13 cellular contexts compared by ENCODE assay signal in the genomic region with DNA sequence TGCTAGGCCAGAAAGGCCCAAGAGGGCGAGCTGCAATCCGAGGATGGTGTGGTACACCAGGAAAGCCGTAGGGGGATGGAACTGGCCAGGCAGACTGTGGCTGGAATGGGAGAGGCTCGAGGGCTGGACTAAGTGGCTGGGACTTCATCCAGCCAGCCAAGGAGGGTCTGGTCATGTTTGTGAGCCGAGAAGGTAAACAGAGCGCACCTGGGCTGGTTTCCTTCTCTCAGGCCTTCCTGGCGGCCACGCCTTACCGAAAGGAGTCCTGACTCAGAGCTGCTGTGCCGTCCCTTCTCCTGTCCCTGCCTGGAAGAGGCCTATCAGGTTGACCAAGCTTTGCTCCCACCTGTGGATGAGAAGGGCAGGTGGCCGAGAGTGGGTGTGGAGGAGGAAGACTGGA.
DNase-seq lines count a peak whose midpoint lies in the region; ATAC-seq and TF ChIP-seq lines count a peak whose summit lies in the region.
"Had no signal": no experiment of that assay in that cellular context is flagged by ENCODE, and none has a peak within 500 bp of the region (broad histone marks: within the 10 kb centered on the region; RNA-seq: fewer than 3 reads in every experiment).

No MANE protein-coding gene starts in this region.

- POLR2A ChIA-PET in activated CD4-positive, alpha-beta T cell treated with anti-CD3 and anti-CD28 coated beads, Interleukin-2, amount 10 ng/mL, durations not matched to agents 7 days and 5 days (lab: Charles Lee): no interaction called here

- H3K4me3 Mint-ChIP-seq in Calu3 (ENCODE audit: low read depth, unreplicated experiment) (peak overlapping the region; percentile 79), progenitor cell of endocrine pancreas (ENCODE audit: low read depth) (no peak overlapping the region)
- no peak overlapping the region for H3K4me3 Mint-ChIP-seq in activated CD4-positive, alpha-beta T cell treated with anti-CD3 and anti-CD28 coated beads, Interleukin-2, amount 10 ng/mL, durations not matched to agents 7 days and 5 days

- H3K4me1 Mint-ChIP-seq in Calu3 (ENCODE audit: low read depth, unreplicated experiment) (peaks cover 62% of the 10 kb centered on the region), progenitor cell of endocrine pancreas (ENCODE audit: low read depth) (peaks cover 22% of the 10 kb centered on the region)
- peaks cover 17% of the 10 kb centered on the region for H3K4me1 Mint-ChIP-seq in activated CD4-positive, alpha-beta T cell treated with anti-CD3 and anti-CD28 coated beads, Interleukin-2, amount 10 ng/mL, durations not matched to agents 7 days and 5 days

- BruUV-seq in Calu3 (replicated peaks; lab: Mats Ljungman, UMichigan): no TSS peak

- H3K9me3 Mint-ChIP-seq in Calu3 (ENCODE audit: low read depth, unreplicated experiment): no peaks in the 10 kb centered on the region
- peaks cover 2% of the 10 kb centered on the region for H3K9me3 Mint-ChIP-seq in progenitor cell of endocrine pancreas (ENCODE audit: low read depth)
- H3K9me3 Mint-ChIP-seq in activated CD4-positive, alpha-beta T cell treated with anti-CD3 and anti-CD28 coated beads, Interleukin-2, amount 10 ng/mL, durations not matched to agents 7 days and 5 days: peaks cover 9% of the 10 kb centered on the region

- intact Hi-C loops in Calu3 (cut with micrococcal nuclease; ENCODE audit: unreplicated experiment): loop anchor here (1.0 kb wide), 1 partner anchor 7 kb away; no protein-coding TSS in a partner anchor

- peak; percentile 90 for DNase-seq in Calu3
- peak; percentile 38 for DNase-seq in NCI-H2029 treated with DMSO at 0.1 percent for 48 hours (lab: John Stamatoyannopoulos, UW)
- no peak for DNase-seq in progenitor cell of endocrine pancreas (ENCODE audit: low spot score, unreplicated experiment)
- no peak for DNase-seq in NCI-H526 treated with DMSO at 0.1 percent for 48 hours (lab: John Stamatoyannopoulos, UW)
- DNase-seq in AG20443 (ENCODE audit: low spot score): no peak
- DNase-seq in activated CD4-positive, alpha-beta T cell treated with anti-CD3 and anti-CD28 coated beads, Interleukin-2, amount 10 ng/mL, durations not matched to agents 7 days and 5 days: no peak
- DNase-seq: activated effector memory CD4-positive, alpha-beta T cell treated with Interleukin-2 at 50 U/mL for 16 hours; amygdala; NCI-H1436; NCI-H446 treated with DMSO at 0.1 percent for 48 hours; SW 1271 had no signal

- H3K36me3 Mint-ChIP-seq in Calu3 (ENCODE audit: insufficient read depth, unreplicated experiment) (peaks cover 55% of the 10 kb centered on the region), progenitor cell of endocrine pancreas (ENCODE audit: insufficient read depth) (peaks cover 4% of the 10 kb centered on the region)
- H3K36me3 Mint-ChIP-seq in activated CD4-positive, alpha-beta T cell treated with anti-CD3 and anti-CD28 coated beads, Interleukin-2, amount 10 ng/mL, durations not matched to agents 7 days and 5 days (ENCODE audit: low read depth): peaks cover 2% of the 10 kb centered on the region

- TF ChIP-seq CTCF in Calu3 (IDR thresholded peaks at IDR 0.05; ENCODE audit: unreplicated experiment): no peak
- no peak for TF ChIP-seq CTCF in progenitor cell of endocrine pancreas (IDR thresholded peaks at IDR 0.05; ENCODE audit: unreplicated experiment)

- CTCF ChIA-PET in Calu3 (lab: Charles Lee): interaction anchor here (0.7 to 1.2 kb wide), 4 partner anchors 8 to 287 kb away, joined by 3 to 6 read pairs (median 4); no protein-coding TSS in a partner anchor
- CTCF ChIA-PET in activated CD4-positive, alpha-beta T cell treated with anti-CD3 and anti-CD28 coated beads, Interleukin-2, amount 10 ng/mL, durations not matched to agents 7 days and 5 days (lab: Charles Lee): interaction anchor here (1.8 kb wide), 1 partner anchor 19 kb away, joined by 9 read pairs; no protein-coding TSS in a partner anchor

- ATAC-seq in esophagus mucosa: peak; percentile 87
- ATAC-seq in GM19463 (IDR thresholded peaks at IDR 0.05; ENCODE audit: unreplicated experiment): no peak

- H3K27me3 Mint-ChIP-seq in Calu3 (ENCODE audit: unreplicated experiment) (no peaks in the 10 kb centered on the region), progenitor cell of endocrine pancreas (peaks cover under 1% of the 10 kb centered on the region)
- H3K27me3 Mint-ChIP-seq in activated CD4-positive, alpha-beta T cell treated with anti-CD3 and anti-CD28 coated beads, Interleukin-2, amount 10 ng/mL, durations not matched to agents 7 days and 5 days: peaks cover under 1% of the 10 kb centered on the region

- peak overlapping the region; percentile 98 for H3K27ac Mint-ChIP-seq in Calu3 (ENCODE audit: unreplicated experiment)
- peak overlapping the region; percentile 70 for H3K27ac Mint-ChIP-seq in progenitor cell of endocrine pancreas
- H3K27ac Mint-ChIP-seq in activated CD4-positive, alpha-beta T cell treated with anti-CD3 and anti-CD28 coated beads, Interleukin-2, amount 10 ng/mL, durations not matched to agents 7 days and 5 days: no peak overlapping the region

Comparison
In these comparisons a context has a peak if more than half of its experiments do, and no peak if none do; other contexts are left out.
1. DNase-seq: peak in Calu3 (single experiment) and NCI-H2029 treated with DMSO at 0.1 percent for 48 hours (single experiment); none in progenitor cell of endocrine pancreas (single experiment), NCI-H526 treated with DMSO at 0.1 percent for 48 hours (single experiment), AG20443 (single experiment) and activated CD4-positive, alpha-beta T cell treated with anti-CD3 and anti-CD28 coated beads, Interleukin-2, amount 10 ng/mL, durations not matched to agents 7 days and 5 days (single experiment).